In genomic region chr1:156813298-156813697, GRCh38 we compare ENCODE assay signal across 8 cellular contexts. TPM values are rescaled to one million over a fixed set of nuclear protein-coding genes. Genes with fewer than 3 reads are reported as not detected.
DNase-seq lines count a peak whose midpoint lies in the region; ATAC-seq and TF ChIP-seq lines count a peak whose summit lies in the region.

No MANE protein-coding gene starts in this region.

- no peaks in the 10 kb centered on the region for H3K36me3 ChIP-seq in KMS-11 (ENCODE audit: insufficient read depth)

- no peaks in the 10 kb centered on the region for H4K20me1 ChIP-seq in KMS-11 (ENCODE audit: insufficient read depth)

- no peaks in the 10 kb centered on the region for H3K79me2 ChIP-seq in KMS-11 (ENCODE audit: insufficient read depth, low read depth)

- H2AFZ ChIP-seq in KMS-11 (ENCODE audit: low read depth): peak overlapping the region; percentile 44

- H3K9ac ChIP-seq in KMS-11: peak overlapping the region; percentile 36; the same call in 1 of the 2 replicates

- peaks cover 90 to 93% of the 10 kb centered on the region in 2 donors for H3K4me1 Mint-ChIP-seq in immature natural killer cell
- peaks cover 29 to 43% of the 10 kb centered on the region in 2 donors for H3K4me1 Mint-ChIP-seq in stimulated activated naive B cell treated with anti-CD40 and anti-IgM and Interleukin-4, amounts not matched to agents 10 μg/mL and 1 μg/mL and 100 μg/mL, for 72 hours

- TF ChIP-seq CTCF in KMS-11 (conservative IDR thresholded peaks at IDR 0.05; ENCODE audit: low read depth, low read length): no peak

- no peak for DNase-seq in activated naive CD4-positive, alpha-beta T cell treated with anti-CD3 and anti-CD28 coated beads, Interleukin-2, amount 50 U/mL, for 72 hours (ENCODE audit: low spot score in 2 of 2)
- DNase-seq in immature natural killer cell (no peak), NCI-H748 treated with DMSO at 0.1 percent for 48 hours (lab: John Stamatoyannopoulos, UW) (no peak)
- no peak for DNase-seq in stimulated activated naive B cell treated with anti-CD40 and anti-IgM and Interleukin-4, amounts not matched to agents 10 μg/mL and 1 μg/mL and 100 μg/mL, for 72 hours

- H3K36me3 Mint-ChIP-seq in activated naive CD4-positive, alpha-beta T cell treated with anti-CD3 and anti-CD28 coated beads, Interleukin-2, amount 50 U/mL, for 72 hours: peaks cover 58 to 63% of the 10 kb centered on the region in 2 donors
- peaks cover 24 to 46% (median 32%) of the 10 kb centered on the region in 3 donors for H3K36me3 Mint-ChIP-seq in immature natural killer cell
- peaks cover 20 to 33% of the 10 kb centered on the region in 2 donors for H3K36me3 Mint-ChIP-seq in stimulated activated naive B cell treated with anti-CD40 and anti-IgM and Interleukin-4, amounts not matched to agents 10 μg/mL and 1 μg/mL and 100 μg/mL, for 72 hours

- H3K4me2 ChIP-seq in KMS-11: peak overlapping the region; percentile 23; the same call in 1 of the 2 replicates

- H3K9me3 Mint-ChIP-seq in activated naive CD4-positive, alpha-beta T cell treated with anti-CD3 and anti-CD28 coated beads, Interleukin-2, amount 50 U/mL, for 72 hours: peaks cover 0 to 3% of the 10 kb centered on the region in 2 donors
- H3K9me3 Mint-ChIP-seq in immature natural killer cell: no peaks in the 10 kb centered on the region
- H3K9me3 Mint-ChIP-seq in stimulated activated naive B cell treated with anti-CD40 and anti-IgM and Interleukin-4, amounts not matched to agents 10 μg/mL and 1 μg/mL and 100 μg/mL, for 72 hours: no peaks in the 10 kb centered on the region

- no peak overlapping the region for H3K27ac ChIP-seq in KMS-11

- peak overlapping the region; percentile 51 for H3K4me3 ChIP-seq in KMS-11 (IDR thresholded peaks at IDR 0.05; ENCODE audit: insufficient read depth, low read depth, low read length)

- ATAC-seq in activated naive CD4-positive, alpha-beta T cell treated with anti-CD3 and anti-CD28 coated beads, Interleukin-2, amount 50 U/mL, for 72 hours: no peak
- ATAC-seq in stimulated activated naive B cell treated with anti-CD40 and anti-IgM and Interleukin-4, amounts not matched to agents 10 μg/mL and 1 μg/mL and 100 μg/mL, for 72 hours (replicated peaks): no peak
- ATAC-seq in GM21528 (IDR thresholded peaks at IDR 0.05; ENCODE audit: low FRiP score, unreplicated experiment) (no peak), HG02884 (IDR thresholded peaks at IDR 0.05; ENCODE audit: unreplicated experiment) (no peak), HG02763 (IDR thresholded peaks at IDR 0.05; ENCODE audit: unreplicated experiment) (no peak)

- H3K27me3 Mint-ChIP-seq in immature natural killer cell (ENCODE audit: low read depth in 3 of 3): peaks cover 35 to 80% (median 66%) of the 10 kb centered on the region in 3 donors
- H3K27me3 Mint-ChIP-seq in stimulated activated naive B cell treated with anti-CD40 and anti-IgM and Interleukin-4, amounts not matched to agents 10 μg/mL and 1 μg/mL and 100 μg/mL, for 72 hours: peaks cover 14 to 20% of the 10 kb centered on the region in 2 donors

- H3K4me1 ChIP-seq in KMS-11 (ENCODE audit: low read depth, poor library complexity, severe bottlenecking): peaks cover 9% of the 10 kb centered on the region

- peaks cover 5% of the 10 kb centered on the region; the same call in 1 of the 2 replicates for H3K27me3 ChIP-seq in KMS-11 (ENCODE audit: insufficient read depth, low read depth)

- peak overlapping the region; percentile 84 to 96 (median 94) for H3K4me3 Mint-ChIP-seq in immature natural killer cell
- peak overlapping the region; percentile 82 to 87 for H3K4me3 Mint-ChIP-seq in stimulated activated naive B cell treated with anti-CD40 and anti-IgM and Interleukin-4, amounts not matched to agents 10 μg/mL and 1 μg/mL and 100 μg/mL, for 72 hours

- peak overlapping the region; percentile 58 to 95 for H3K27ac Mint-ChIP-seq in activated naive CD4-positive, alpha-beta T cell treated with anti-CD3 and anti-CD28 coated beads, Interleukin-2, amount 50 U/mL, for 72 hours
- peak overlapping the region; percentile 98 to 100 (median 100) for H3K27ac Mint-ChIP-seq in immature natural killer cell
- H3K27ac Mint-ChIP-seq in stimulated activated naive B cell treated with anti-CD40 and anti-IgM and Interleukin-4, amounts not matched to agents 10 μg/mL and 1 μg/mL and 100 μg/mL, for 72 hours: no peak overlapping the region

RNA-seq across cellular contexts. Expression of gene SH2D2A, which starts 3.4 kb away (rescaled TPM):
- total RNA-seq in activated naive CD4-positive, alpha-beta T cell treated with anti-CD3 and anti-CD28 coated beads, Interleukin-2, amount 50 U/mL, for 72 hours: 100 to 1,000 TPM; 186 to 215 TPM
- 100 to 1,000 TPM in 1 of 3 donors, 10 to 100 TPM in 2; 76.4 to 139 (median 84.1) TPM for polyA plus RNA-seq in immature natural killer cell

RNA-seq across cellular contexts. Expression of gene INSRR, which starts 45.6 kb away (rescaled TPM):
- under 1 TPM; 0.07 to 0.29 TPM for total RNA-seq in activated naive CD4-positive, alpha-beta T cell treated with anti-CD3 and anti-CD28 coated beads, Interleukin-2, amount 50 U/mL, for 72 hours
- polyA plus RNA-seq in immature natural killer cell: not detected

RNA-seq across cellular contexts. Expression of gene PRCC, which starts 46.0 kb away (rescaled TPM):
- 10 to 100 TPM; 44.5 to 72.1 TPM for total RNA-seq in activated naive CD4-positive, alpha-beta T cell treated with anti-CD3 and anti-CD28 coated beads, Interleukin-2, amount 50 U/mL, for 72 hours
- 10 to 100 TPM; 25.9 to 55.6 (median 32.8) TPM for polyA plus RNA-seq in immature natural killer cell

RNA-seq across cellular contexts. Expression of gene NTRK1, which starts 47.4 kb away (rescaled TPM):
- total RNA-seq in activated naive CD4-positive, alpha-beta T cell treated with anti-CD3 and anti-CD28 coated beads, Interleukin-2, amount 50 U/mL, for 72 hours: 1 to 10 TPM; 5.3 to 7.2 TPM
- polyA plus RNA-seq in immature natural killer cell: under 1 TPM in 1 of 3 donors, not detected in 2; 0.71 TPM
